ENCODE assay signal across 8 cellular contexts in genomic region chr3:142857056-142857455, GRCh38. TPM values are rescaled to one million over a fixed set of nuclear protein-coding genes. Genes with fewer than 3 reads are reported as not detected.
DNase-seq lines count a peak whose midpoint lies in the region; FAIRE-seq and TF ChIP-seq lines count a peak whose summit lies in the region.

No MANE protein-coding gene starts in this region.

- H3K9me3 ChIP-seq in BE2C (no peaks in the 10 kb centered on the region), kidney (ENCODE audit: control insufficient read depth in 1 of 2, low read length in 2 of 2) (no peaks in the 10 kb centered on the region)

- H3K27me3 Mint-ChIP-seq in activated CD4-positive, alpha-beta memory T cell treated with anti-CD3 and anti-CD28 coated beads, Interleukin-2, amount 10 ng/mL, durations not matched to agents 7 days and 5 days: peaks cover 40% of the 10 kb centered on the region

- no peaks in the 10 kb centered on the region for H3K27me3 ChIP-seq in BE2C

- intact Hi-C loops in kidney (cut with DNase I) (no loop called here), posterior vena cava (cut with DNase I) (no loop called here)

- POLR2A ChIA-PET in activated CD4-positive, alpha-beta memory T cell treated with anti-CD3 and anti-CD28 coated beads, Interleukin-2, amount 10 ng/mL, durations not matched to agents 7 days and 5 days (lab: Charles Lee): no interaction called here

- H3K27ac Mint-ChIP-seq in activated CD4-positive, alpha-beta memory T cell treated with anti-CD3 and anti-CD28 coated beads, Interleukin-2, amount 10 ng/mL, durations not matched to agents 7 days and 5 days: no peak overlapping the region

- TF ChIP-seq CTCF in BE2C (IDR thresholded peaks at IDR 0.05; ENCODE audit: low read depth, low read length): peak; percentile 52
- TF ChIP-seq CTCF in VCaP (conservative IDR thresholded peaks at IDR 0.05): peak; percentile 58
- TF ChIP-seq CTCF in kidney (IDR thresholded peaks at IDR 0.05; ENCODE audit: borderline replicate concordance, extremely low read depth, insufficient read depth): peak; percentile 49

- H3K9me3 Mint-ChIP-seq in activated CD4-positive, alpha-beta memory T cell treated with anti-CD3 and anti-CD28 coated beads, Interleukin-2, amount 10 ng/mL, durations not matched to agents 7 days and 5 days: no peaks in the 10 kb centered on the region

- H3K4me1 Mint-ChIP-seq in activated CD4-positive, alpha-beta memory T cell treated with anti-CD3 and anti-CD28 coated beads, Interleukin-2, amount 10 ng/mL, durations not matched to agents 7 days and 5 days: no peaks in the 10 kb centered on the region

- no peak for FAIRE-seq in kidney (lab: Jason Lieb, UNC)

- H3K36me3 ChIP-seq in BE2C (no peaks in the 10 kb centered on the region), kidney (ENCODE audit: control insufficient read depth in 1 of 2, insufficient read depth in 2 of 2, low read length in 2 of 2) (no peaks in the 10 kb centered on the region)

- no peaks in the 10 kb centered on the region; the same call in 1 of the 2 replicates for H3K4me1 ChIP-seq in BE2C
- H3K4me1 ChIP-seq in kidney (ENCODE audit: control insufficient read depth in 1 of 2, insufficient read depth in 1 of 2, low read depth in 1 of 2, low read length in 2 of 2): peaks cover 2 to 5% of the 10 kb centered on the region in 2 donors

- no peak overlapping the region for H3K9ac ChIP-seq in kidney (ENCODE audit: low read length in 2 of 2)

- H3K36me3 Mint-ChIP-seq in activated CD4-positive, alpha-beta memory T cell treated with anti-CD3 and anti-CD28 coated beads, Interleukin-2, amount 10 ng/mL, durations not matched to agents 7 days and 5 days (ENCODE audit: low read depth): no peaks in the 10 kb centered on the region

- H3K4me3 Mint-ChIP-seq in activated CD4-positive, alpha-beta memory T cell treated with anti-CD3 and anti-CD28 coated beads, Interleukin-2, amount 10 ng/mL, durations not matched to agents 7 days and 5 days: no peak overlapping the region

- DNase-seq in BE2C (peak; percentile 67), KBM-7 (peak; percentile 8), kidney (no peak), posterior vena cava (ENCODE audit: low spot score) (no peak), NK-92 (lab: John Stamatoyannopoulos, UW; ENCODE audit: unreplicated experiment) (no peak)
- DNase-seq in activated CD8-positive, alpha-beta memory T cell treated with anti-CD3 and anti-CD28 coated beads, Interleukin-2, amount 50 U/mL, for 48 hours: no peak
- DNase-seq in activated CD4-positive, alpha-beta memory T cell treated with anti-CD3 and anti-CD28 coated beads, Interleukin-2, amount 10 ng/mL, durations not matched to agents 7 days and 5 days: no peak

- H3K27ac ChIP-seq in VCaP (no peak overlapping the region), kidney (ENCODE audit: low read depth in 2 of 2, low read length in 2 of 2) (no peak overlapping the region)

- no peak overlapping the region for H3K4me3 ChIP-seq in BE2C (ENCODE audit: low read depth, low read length)
- H3K4me3 ChIP-seq in kidney (ENCODE audit: low read length in 2 of 2): no peak overlapping the region

- in situ Hi-C loops in KBM-7 (cut with MboI; ENCODE audit: low pct_unique_long_range_greater_than_20kb, low sequenced_read_pairs): no loop called here

- CTCF ChIA-PET in activated CD4-positive, alpha-beta memory T cell treated with anti-CD3 and anti-CD28 coated beads, Interleukin-2, amount 10 ng/mL, durations not matched to agents 7 days and 5 days (lab: Charles Lee): interaction anchor here (1.2 to 1.7 kb wide), 2 partner anchors 28 to 144 kb away, joined by 5 to 6 read pairs; partner anchors contain the start of gene U2SURP

RNA-seq across cellular contexts. Expression of gene PCOLCE2, which starts 31.8 kb away (rescaled TPM):
- polyA plus RNA-seq in BE2C (2012; ENCODE audit: insufficient read depth, insufficient read length, low read depth): 10.0 TPM
- total RNA-seq in kidney: 1.9 TPM
- 59.0 TPM for polyA plus RNA-seq in kidney (ENCODE audit: insufficient read depth, low read depth, low replicate concordance)
- 10 to 100 TPM; 39.7 to 54.5 TPM for total RNA-seq in posterior vena cava
- total RNA-seq in activated CD4-positive, alpha-beta memory T cell treated with anti-CD3 and anti-CD28 coated beads, Interleukin-2, amount 10 ng/mL, durations not matched to agents 7 days and 5 days: under 1 TPM in 1 of 2 experiments, not detected in 1; 0.38 TPM

Comparison
In these comparisons a context has a peak if more than half of its experiments do, and no peak if none do; other contexts are left out.
1. DNase-seq: peak in BE2C (single experiment) and KBM-7 (single experiment); none in kidney (single experiment), activated CD8-positive, alpha-beta memory T cell treated with anti-CD3 and anti-CD28 coated beads, Interleukin-2, amount 50 U/mL, for 48 hours (single experiment), posterior vena cava (single experiment), NK-92 (single experiment) and activated CD4-positive, alpha-beta memory T cell treated with anti-CD3 and anti-CD28 coated beads, Interleukin-2, amount 10 ng/mL, durations not matched to agents 7 days and 5 days (single experiment).
2. RNA of gene PCOLCE2, which starts 31.8 kb away (total RNA-seq): 39.7 to 54.5 TPM in posterior vena cava; 1.9 TPM in kidney (single experiment) and 0.38 TPM in activated CD4-positive, alpha-beta memory T cell treated with anti-CD3 and anti-CD28 coated beads, Interleukin-2, amount 10 ng/mL, durations not matched to agents 7 days and 5 days; every median in the first group is over 10 times any median in the second.
3. Peak in every context shown above with its lines, with median percentiles within 50 percentile points of each other: CTCF ChIP-seq.